ENCODE assay signal across 1 cellular context in genomic region chr10:3054183-3054815, GRCh38.
TF ChIP-seq lines count a peak whose summit lies in the region.

No MANE protein-coding gene starts in this region.

TF ChIP-seq in SK-N-SH, 30 proteins besides CTCF, POLR2A, EP300 and RAD21:
- TF ChIP-seq YY1 (IDR thresholded peaks at IDR 0.05; ENCODE audit: low read depth) (no peak), USF2 (IDR thresholded peaks at IDR 0.05; ENCODE audit: borderline replicate concordance, low read depth, low read length) (no peak), FOXM1 (IDR thresholded peaks at IDR 0.05; ENCODE audit: low read depth) (no peak)
